ENCODE assay signal across 22 cellular contexts in the genomic region with DNA sequence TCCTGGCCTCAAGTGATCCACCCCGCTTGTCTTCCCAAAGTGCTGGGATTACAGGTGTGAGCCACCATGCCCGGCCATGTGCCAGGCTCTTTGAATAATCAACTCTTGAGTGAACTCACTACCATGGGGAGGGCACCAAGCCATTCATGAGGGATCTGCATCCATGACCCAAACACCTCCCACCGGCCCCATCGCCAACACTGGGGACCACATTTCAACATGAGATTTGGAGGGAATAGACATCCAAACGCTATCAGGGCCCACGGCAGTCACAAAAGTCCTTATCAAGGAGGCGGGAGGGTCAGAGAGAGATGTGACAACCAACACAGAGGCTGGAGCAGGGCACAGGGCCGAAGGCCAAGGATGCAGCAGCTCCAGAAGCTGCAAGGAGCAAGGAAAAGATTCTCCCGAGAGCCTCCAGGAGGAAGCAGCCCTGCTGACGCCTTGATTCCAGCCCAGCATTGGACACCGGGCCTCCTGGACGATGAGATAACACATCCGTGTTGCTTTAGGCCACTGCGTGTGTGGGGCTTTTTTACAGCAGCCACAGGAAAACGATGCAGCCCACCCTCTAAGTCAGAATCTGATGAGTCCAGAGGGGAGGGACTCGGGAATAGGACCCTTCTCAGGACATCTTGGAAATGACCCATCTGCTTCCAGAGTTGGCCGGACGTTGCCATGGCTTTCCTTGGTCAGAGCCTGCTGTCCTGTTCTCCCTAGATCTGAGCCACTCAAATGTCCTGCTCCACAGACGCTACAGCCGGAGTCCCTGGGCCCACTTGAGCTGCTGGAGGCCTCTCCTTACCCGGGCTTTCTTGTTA. TPM values are rescaled to one million over a fixed set of nuclear protein-coding genes. Genes with fewer than 3 reads are reported as not detected.
DNase-seq lines count a peak whose midpoint lies in the region; ATAC-seq, FAIRE-seq and TF ChIP-seq lines count a peak whose summit lies in the region.
"Had no signal": no experiment of that assay in that cellular context is flagged by ENCODE, and none has a peak within 500 bp of the region (broad histone marks: within the 10 kb centered on the region; RNA-seq: fewer than 3 reads in every experiment).

No MANE protein-coding gene starts in this region.

- no peak overlapping the region for H2BK12ac ChIP-seq in neuronal stem cell (ENCODE audit: low read length)

- H3K27me3 ChIP-seq in heart left ventricle, result no peaks in the 10 kb centered on the region
- no peaks in the 10 kb centered on the region for H3K27me3 ChIP-seq in RWPE2 (ENCODE audit: insufficient read depth, poor library complexity, severe bottlenecking)
- peaks cover 8 to 25% of the 10 kb centered on the region in 2 experiments; a peak in 4 of 5 replicates for H3K27me3 ChIP-seq in K562 (ENCODE audit: control insufficient read depth in 2 of 2, insufficient read depth in 2 of 2, low read length in 2 of 2)
- H3K27me3 ChIP-seq in neuronal stem cell (ENCODE audit: control insufficient read depth in 3 of 3, insufficient read depth in 3 of 3, low read depth in 1 of 3, low read length in 3 of 3), result no peaks in the 10 kb centered on the region

- H3K36me3 Mint-ChIP-seq in immature natural killer cell, result peaks cover 0 to 9% (median 0%) of the 10 kb centered on the region in 3 donors

- no peaks in the 10 kb centered on the region for H3K36me3 ChIP-seq in heart left ventricle
- no peaks in the 10 kb centered on the region for H3K36me3 ChIP-seq in RWPE2 (ENCODE audit: low read depth)
- H3K36me3 ChIP-seq in K562 (ENCODE audit: control insufficient read depth, insufficient read depth, low read length), result no peaks in the 10 kb centered on the region
- H3K36me3 ChIP-seq in neuronal stem cell (replicated peaks in 1 of 2; ENCODE audit: control insufficient read depth in 2 of 2, insufficient read depth in 2 of 2, low read length in 2 of 2), result no peaks in the 10 kb centered on the region

- H3K9ac ChIP-seq in K562 (ENCODE audit: insufficient read depth in 1 of 2, low read depth in 2 of 2, low read length in 2 of 2), result peak overlapping the region in 1 of 2 experiments; percentile 64; a peak in 1 of 4 replicates
- H3K9ac ChIP-seq in neuronal stem cell (ENCODE audit: low read depth, low read length, poor library complexity), result no peak overlapping the region

- ATAC-seq in left cardiac atrium (no peak), heart left ventricle (no peak), RWPE2 (ENCODE audit: low read depth) (no peak), K562 (peak; percentile 57)

- no peaks in the 10 kb centered on the region for H3K4me1 Mint-ChIP-seq in immature natural killer cell
- H3K4me1 Mint-ChIP-seq: H9 had no signal

- H2AFZ ChIP-seq in K562 (ENCODE audit: low read depth, low read length), result no peak overlapping the region
- H2AFZ ChIP-seq in neuronal stem cell (ENCODE audit: low read length), result no peak overlapping the region

- H3K27ac Mint-ChIP-seq in immature natural killer cell, result no peak overlapping the region
- H3K27ac Mint-ChIP-seq: CD4-positive, alpha-beta T cell; H9 had no signal

- TF ChIP-seq POLR2A in heart left ventricle (IDR thresholded peaks at IDR 0.05), result no peak
- TF ChIP-seq POLR2A in K562 (conservative IDR thresholded peaks at IDR 0.05), result no peak

- no peak for TF ChIP-seq CTCF in heart left ventricle (IDR thresholded peaks at IDR 0.05)
- no peak for TF ChIP-seq CTCF in RWPE2 (IDR thresholded peaks at IDR 0.05; ENCODE audit: poor library complexity, severe bottlenecking)
- TF ChIP-seq CTCF in K562 (IDR thresholded peaks at IDR 0.05 in 2 of 3, conservative IDR thresholded peaks at IDR 0.05 in 1 of 3; ENCODE audit: insufficient read depth in 2 of 3, low read depth in 1 of 3, low read length in 3 of 3), result no peak

- peaks cover 2 to 9% (median 3%) of the 10 kb centered on the region in 3 donors for H3K27me3 Mint-ChIP-seq in immature natural killer cell (ENCODE audit: low read depth in 3 of 3)
- H3K27me3 Mint-ChIP-seq: CD4-positive, alpha-beta T cell; IgD-negative memory B cell had no signal

- no peak overlapping the region for H3K4ac ChIP-seq in neuronal stem cell (ENCODE audit: low read length)

- no TSS peak for BruUV-seq in K562 (replicated peaks; lab: Mats Ljungman, UMichigan)

- H3K4me3 Mint-ChIP-seq in immature natural killer cell, result no peak overlapping the region
- H3K4me3 Mint-ChIP-seq: CD4-positive, alpha-beta T cell; H9; IgD-negative memory B cell had no signal

- in situ Hi-C loops in K562 (cut with MboI), result no loop called here

- H3K27ac ChIP-seq in heart left ventricle, result peak overlapping the region in 1 of 12 donors; percentile 18
- H3K27ac ChIP-seq in RWPE2 (ENCODE audit: poor library complexity, severe bottlenecking), result no peak overlapping the region
- H3K27ac ChIP-seq in K562 (ENCODE audit: extremely low read depth, low read depth, low read length), result no peak overlapping the region
- H3K27ac ChIP-seq in neuronal stem cell (replicated peaks; ENCODE audit: low read length), result no peak overlapping the region
- H3K27ac ChIP-seq: C4-2B, HL-60 had no signal

- peak overlapping the region; percentile 57 for H2AK5ac ChIP-seq in neuronal stem cell (ENCODE audit: low read depth, low read length)

- peak; percentile 61 for FAIRE-seq in K562 (lab: Jason Lieb, UNC)
- FAIRE-seq: D721Med, G401.6, GM12891, GM19239, H1, HTR-8/SVneo had no signal

- no peak overlapping the region for H3K18ac ChIP-seq in neuronal stem cell (ENCODE audit: low read length)

- H2BK5ac ChIP-seq in neuronal stem cell (ENCODE audit: low read length), result no peak overlapping the region

- no peak overlapping the region for H3K14ac ChIP-seq in neuronal stem cell (ENCODE audit: low read length)

- 72 to 81% (median 76%) methylated on average over 20 to 21 of the region's 21 CpGs for WGBS in heart left ventricle, 4 donors
- WGBS in K562 (ENCODE audit: insufficient coverage, low coverage, missing lambda C conversion rate), result 15% methylated on average over 21 of the region's 21 CpGs
- WGBS in neuronal stem cell (ENCODE audit: extremely low coverage in 2 of 2, insufficient read length in 2 of 2, insufficient replicate concordance in 1 of 2), 2 donors, result no CpG with 5 or more reads among the region's 21 CpGs

- no peaks in the 10 kb centered on the region for H3K79me2 ChIP-seq in K562 (ENCODE audit: control insufficient read depth, insufficient read depth, low read length)

- no peak for TF ChIP-seq RAD21 in K562 (CRISPR knock-in tag; conservative IDR thresholded peaks at IDR 0.05 in 1 of 2, IDR thresholded peaks at IDR 0.05 in 1 of 2)

- H4K8ac ChIP-seq in neuronal stem cell (ENCODE audit: low read depth, low read length), result no peak overlapping the region

- POLR2A ChIA-PET in K562 (lab: Yijun Ruan, JAX), result no interaction called here

- H3K9me3 ChIP-seq in heart left ventricle (peaks cover 0 to 12% (median 0%) of the 10 kb centered on the region in 12 donors), RWPE2 (ENCODE audit: severe bottlenecking) (peaks cover 4% of the 10 kb centered on the region), K562 (replicated peaks; ENCODE audit: control insufficient read depth, insufficient read depth, low read depth, low read length) (no peaks in the 10 kb centered on the region), neuronal stem cell (replicated peaks in 1 of 2; ENCODE audit: control insufficient read depth in 2 of 2, insufficient read depth in 1 of 2, low read depth in 1 of 2, low read length in 2 of 2) (no peaks in the 10 kb centered on the region)

- H3K4me3 ChIP-seq in heart left ventricle (no peak overlapping the region), RWPE2 (ENCODE audit: severe bottlenecking) (no peak overlapping the region), K562 (no peak overlapping the region), neuronal stem cell (ENCODE audit: low read length in 2 of 2) (no peak overlapping the region)

- H3K4me1 ChIP-seq in heart left ventricle, result peaks cover 5 to 27% (median 18%) of the 10 kb centered on the region in 12 donors
- H3K4me1 ChIP-seq in RWPE2 (ENCODE audit: insufficient read depth, poor library complexity, severe bottlenecking), result peaks cover 11% of the 10 kb centered on the region
- peaks cover 0 to 9% of the 10 kb centered on the region in 2 experiments; a peak in 2 of 5 replicates for H3K4me1 ChIP-seq in K562 (replicated peaks in 1 of 2; ENCODE audit: control insufficient read depth in 2 of 2, insufficient read depth in 2 of 2, low read length in 2 of 2)
- no peaks in the 10 kb centered on the region for H3K4me1 ChIP-seq in neuronal stem cell (ENCODE audit: control insufficient read depth in 2 of 2, insufficient read depth in 1 of 2, low read depth in 1 of 2, low read length in 2 of 2)
- H3K4me1 ChIP-seq: Caco-2 had no signal

- H2BK120ac ChIP-seq in neuronal stem cell (ENCODE audit: low read depth, low read length), result no peak overlapping the region

- peak; percentile 31 for DNase-seq in left cardiac atrium
- no peak for DNase-seq in heart left ventricle
- peak; percentile 54 for DNase-seq in RWPE2 (ENCODE audit: low spot score)
- peak in 1 of 4 experiments; percentile 42 for DNase-seq in K562 (ENCODE audit: extremely low read depth in 1 of 4, low spot score in 3 of 4)
- DNase-seq in neuronal stem cell (ENCODE audit: low spot score), result no peak
- no peak for DNase-seq in hippocampal formation (lab: John Stamatoyannopoulos, UW)
- DNase-seq in HT-29 (ENCODE audit: low spot score), result no peak
- no peak for DNase-seq in immature natural killer cell
- DNase-seq: ACHN; AML-193; Caco-2; CD4-positive, alpha-beta T cell; H9 had no signal

- H3K79me1 ChIP-seq in neuronal stem cell (ENCODE audit: low read depth, low read length), result no peaks in the 10 kb centered on the region

- no peak overlapping the region for H3K23ac ChIP-seq in neuronal stem cell (ENCODE audit: low read depth, low read length, poor library complexity)

- no peaks in the 10 kb centered on the region for H4K20me1 ChIP-seq in K562 (replicated peaks; ENCODE audit: control insufficient read depth, insufficient read depth, low read length)

- H2BK15ac ChIP-seq in neuronal stem cell (ENCODE audit: low read length), result peak overlapping the region; percentile 9

- H3K9me1 ChIP-seq in K562 (ENCODE audit: control insufficient read depth, insufficient read depth, low read length), result no peaks in the 10 kb centered on the region

- H4K91ac ChIP-seq in neuronal stem cell (ENCODE audit: low read depth, low read length, poor library complexity), result no peak overlapping the region

- intact Hi-C loops in left cardiac atrium (cut with DNase I) (loop anchor here in 1 of 2 donors (10.0 kb wide), 1 partner anchor 362 kb away; the partner anchor contains the start of gene ATMIN), heart left ventricle (cut with DNase I) (no loop called here), K562 (cut with micrococcal nuclease) (no loop called here)

- CTCF ChIA-PET in K562 (lab: Yijun Ruan, JAX; ENCODE audit: low intra/inter-chr PET ratio), result interaction anchor here (0.6 kb wide), 1 partner anchor 317 kb away, joined by 3 read pairs; no protein-coding TSS in a partner anchor

- H3K4me2 ChIP-seq in K562 (ENCODE audit: insufficient read depth, low read length), result no peak overlapping the region
- H3K4me2 ChIP-seq in neuronal stem cell (ENCODE audit: insufficient read depth, low read length, poor library complexity, severe bottlenecking), result no peak overlapping the region

- H3K9me3 Mint-ChIP-seq in immature natural killer cell, result no peaks in the 10 kb centered on the region
- H3K9me3 Mint-ChIP-seq: CD4-positive, alpha-beta T cell; IgD-negative memory B cell had no signal

- no peak for TF ChIP-seq EP300 in K562 (IDR thresholded peaks at IDR 0.05; ENCODE audit: low read length)

RNA-seq across cellular contexts. Expression of gene CMIP, which starts 47.3 kb away (rescaled TPM):
- 10 to 100 TPM; 18.1 to 34.9 TPM for total RNA-seq in left cardiac atrium
- 10 to 100 TPM in 6 of 9 donors, 1 to 10 TPM in 3; 7.6 to 48.8 (median 16.3) TPM for total RNA-seq in heart left ventricle
- 1 to 10 TPM; 4.1 to 9.2 TPM for polyA plus RNA-seq in heart left ventricle
- 107 and 183 TPM in 2 replicates for total RNA-seq in K562 (2011; cell fraction: chromatin; rRNA removed; ENCODE audit: low replicate concordance)
- 75.7 and 79.0 TPM in 2 replicates for total RNA-seq in K562 (2011; cell fraction: nucleolus; rRNA removed)
- 101 and 152 TPM in 2 replicates for total RNA-seq in K562 (2011; cell fraction: nucleoplasm; rRNA removed)
- total RNA-seq in K562 (2014; rRNA removed), result 16.1 and 19.1 TPM in 2 replicates
- 10.3 and 10.8 TPM in 2 replicates for total RNA-seq in K562 (2014; rRNA removed; fragmentation: Illumina TruSeq; extraction: Trizol)
- 9.7 and 11.5 TPM in 2 replicates for total RNA-seq in K562 (2015; rRNA removed; fragmentation: Illumina TruSeq; extraction: Trizol)
- total RNA-seq in K562 (2021), result 66.4 and 82.5 TPM in 2 replicates
- 8.1 and 19.2 TPM in 2 replicates for polyA plus RNA-seq in K562 (2011; rRNA removed)
- polyA plus RNA-seq in K562 (2011; cell fraction: cytosol; rRNA removed), result 17.6 and 21.0 TPM in 2 replicates
- polyA plus RNA-seq in K562 (2011; cell fraction: nucleus; rRNA removed), result 46.1 and 50.8 TPM in 2 replicates
- 51.9 and 88.9 TPM in 2 replicates for polyA plus RNA-seq in K562 (2012)
- polyA plus RNA-seq in K562 (2014; fragmentation: Illumina TruSeq; extraction: Trizol), result 39.4 and 41.6 TPM in 2 replicates
- polyA plus RNA-seq in K562 (2014; fragmentation: Nextera tagmentation; extraction: Ambion mirVana), result 1 to 10 TPM in 1 of 2 experiments, under 1 TPM in 1; 0.94 to 1.9 TPM
- 15.6 and 21.0 TPM in 2 replicates for polyA plus RNA-seq in K562 (2014; rRNA removed)
- 20.3 and 24.1 TPM in 2 replicates for polyA minus RNA-seq in K562 (2011; rRNA and poly(A)+ RNA removed)
- polyA minus RNA-seq in K562 (2011; cell fraction: cytosol; rRNA and poly(A)+ RNA removed), result 45.6 and 90.6 TPM in 2 replicates
- 26.0 and 43.0 TPM in 2 replicates for polyA minus RNA-seq in K562 (2011; cell fraction: nucleus; rRNA and poly(A)+ RNA removed)
- polyA plus RNA-seq in neuronal stem cell (2013, experiment 1 of 2), result 29.4 TPM
- polyA plus RNA-seq in neuronal stem cell (2013, experiment 2 of 2), result 31.2 TPM
- total RNA-seq in HT-29 (2014; rRNA removed; shearing (Covaris generic)), result 17.3 and 24.7 TPM in 2 replicates
- 1 to 10 TPM in 1 of 3 donors, under 1 TPM in 1, not detected in 1; 0.53 to 1.7 TPM for polyA plus RNA-seq in immature natural killer cell

Comparison
In these comparisons a context has a peak if more than half of its experiments do, and no peak if none do; other contexts are left out.
1. DNase-seq: peak in left cardiac atrium (single experiment) and RWPE2 (single experiment); none in heart left ventricle (0 of 5), neuronal stem cell (single experiment), hippocampal formation (0 of 2), HT-29 (single experiment) and immature natural killer cell (0 of 3).